Comparison of ENCODE assay signal across 2 cellular contexts in the genomic region with DNA sequence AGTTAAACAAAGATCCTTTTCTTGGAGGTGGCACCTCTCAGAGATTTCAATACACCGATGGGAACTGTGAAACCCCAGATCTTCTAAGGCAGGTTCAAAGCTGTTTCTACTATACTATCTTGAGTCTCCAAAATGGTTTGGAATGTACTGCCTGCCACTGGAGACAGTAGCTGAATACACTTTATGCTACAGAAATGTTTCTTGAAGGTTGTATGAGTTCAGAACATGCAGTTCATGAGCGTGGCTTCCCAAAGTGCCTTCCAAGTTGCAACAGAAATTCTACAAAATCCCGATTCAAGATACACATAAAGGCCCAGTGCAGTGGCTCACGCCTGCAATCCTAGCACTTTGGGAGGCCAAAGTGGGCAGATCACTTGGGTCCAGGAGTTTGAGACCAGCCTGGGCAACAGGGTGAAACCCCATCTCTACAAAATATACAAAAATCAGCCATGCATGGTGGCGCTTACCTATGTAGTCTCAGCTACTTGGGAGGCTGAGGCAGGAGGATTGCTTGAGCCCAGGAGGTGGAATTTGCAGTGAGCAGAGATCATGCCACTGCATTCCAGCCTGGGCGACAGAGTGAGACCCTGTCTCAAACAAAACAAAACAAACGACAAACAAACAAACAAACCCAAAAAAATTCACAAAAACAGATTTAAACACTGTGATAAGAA.
TF ChIP-seq lines count a peak whose summit lies in the region.

No MANE protein-coding gene starts in this region.

TF ChIP-seq in A549, 52 proteins besides CTCF, POLR2A, EP300 and RAD21 (continued from another document):
- TF ChIP-seq, protein P1, sequence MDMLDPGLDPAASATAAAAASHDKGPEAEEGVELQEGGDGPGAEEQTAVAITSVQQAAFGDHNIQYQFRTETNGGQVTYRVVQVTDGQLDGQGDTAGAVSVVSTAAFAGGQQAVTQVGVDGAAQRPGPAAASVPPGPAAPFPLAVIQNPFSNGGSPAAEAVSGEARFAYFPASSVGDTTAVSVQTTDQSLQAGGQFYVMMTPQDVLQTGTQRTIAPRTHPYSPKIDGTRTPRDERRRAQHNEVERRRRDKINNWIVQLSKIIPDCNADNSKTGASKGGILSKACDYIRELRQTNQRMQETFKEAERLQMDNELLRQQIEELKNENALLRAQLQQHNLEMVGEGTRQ (IDR thresholded peaks at IDR 0.05) = no peak
- no peak for TF ChIP-seq JUNB (IDR thresholded peaks at IDR 0.05)
- TF ChIP-seq TFCP2L1 (CRISPR knock-in tag; IDR thresholded peaks at IDR 0.05) = no peak
- no peak for TF ChIP-seq KDM1A (IDR thresholded peaks at IDR 0.05; ENCODE audit: low read depth)
- no peak for TF ChIP-seq ZNF302 (CRISPR knock-in tag; IDR thresholded peaks at IDR 0.05)
- no peak for TF ChIP-seq HDAC2 (IDR thresholded peaks at IDR 0.05)
- TF ChIP-seq RCOR1 (IDR thresholded peaks at IDR 0.05; ENCODE audit: low read depth, low read length) = no peak
- TF ChIP-seq, protein P2, sequence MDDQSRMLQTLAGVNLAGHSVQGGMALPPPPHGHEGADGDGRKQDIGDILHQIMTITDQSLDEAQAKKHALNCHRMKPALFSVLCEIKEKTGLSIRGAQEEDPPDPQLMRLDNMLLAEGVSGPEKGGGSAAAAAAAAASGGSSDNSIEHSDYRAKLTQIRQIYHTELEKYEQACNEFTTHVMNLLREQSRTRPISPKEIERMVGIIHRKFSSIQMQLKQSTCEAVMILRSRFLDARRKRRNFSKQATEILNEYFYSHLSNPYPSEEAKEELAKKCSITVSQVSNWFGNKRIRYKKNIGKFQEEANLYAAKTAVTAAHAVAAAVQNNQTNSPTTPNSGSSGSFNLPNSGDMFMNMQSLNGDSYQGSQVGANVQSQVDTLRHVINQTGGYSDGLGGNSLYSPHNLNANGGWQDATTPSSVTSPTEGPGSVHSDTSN (IDR thresholded peaks at IDR 0.05) = no peak
- no peak for TF ChIP-seq CBX8 (IDR thresholded peaks at IDR 0.05)

TF ChIP-seq in WTC11, 78 proteins besides CTCF, POLR2A, EP300 and RAD21 (continued from another document):
- TF ChIP-seq, protein P3, sequence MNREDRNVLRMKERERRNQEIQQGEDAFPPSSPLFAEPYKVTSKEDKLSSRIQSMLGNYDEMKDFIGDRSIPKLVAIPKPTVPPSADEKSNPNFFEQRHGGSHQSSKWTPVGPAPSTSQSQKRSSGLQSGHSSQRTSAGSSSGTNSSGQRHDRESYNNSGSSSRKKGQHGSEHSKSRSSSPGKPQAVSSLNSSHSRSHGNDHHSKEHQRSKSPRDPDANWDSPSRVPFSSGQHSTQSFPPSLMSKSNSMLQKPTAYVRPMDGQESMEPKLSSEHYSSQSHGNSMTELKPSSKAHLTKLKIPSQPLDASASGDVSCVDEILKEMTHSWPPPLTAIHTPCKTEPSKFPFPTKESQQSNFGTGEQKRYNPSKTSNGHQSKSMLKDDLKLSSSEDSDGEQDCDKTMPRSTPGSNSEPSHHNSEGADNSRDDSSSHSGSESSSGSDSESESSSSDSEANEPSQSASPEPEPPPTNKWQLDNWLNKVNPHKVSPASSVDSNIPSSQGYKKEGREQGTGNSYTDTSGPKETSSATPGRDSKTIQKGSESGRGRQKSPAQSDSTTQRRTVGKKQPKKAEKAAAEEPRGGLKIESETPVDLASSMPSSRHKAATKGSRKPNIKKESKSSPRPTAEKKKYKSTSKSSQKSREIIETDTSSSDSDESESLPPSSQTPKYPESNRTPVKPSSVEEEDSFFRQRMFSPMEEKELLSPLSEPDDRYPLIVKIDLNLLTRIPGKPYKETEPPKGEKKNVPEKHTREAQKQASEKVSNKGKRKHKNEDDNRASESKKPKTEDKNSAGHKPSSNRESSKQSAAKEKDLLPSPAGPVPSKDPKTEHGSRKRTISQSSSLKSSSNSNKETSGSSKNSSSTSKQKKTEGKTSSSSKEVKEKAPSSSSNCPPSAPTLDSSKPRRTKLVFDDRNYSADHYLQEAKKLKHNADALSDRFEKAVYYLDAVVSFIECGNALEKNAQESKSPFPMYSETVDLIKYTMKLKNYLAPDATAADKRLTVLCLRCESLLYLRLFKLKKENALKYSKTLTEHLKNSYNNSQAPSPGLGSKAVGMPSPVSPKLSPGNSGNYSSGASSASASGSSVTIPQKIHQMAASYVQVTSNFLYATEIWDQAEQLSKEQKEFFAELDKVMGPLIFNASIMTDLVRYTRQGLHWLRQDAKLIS (CRISPR knock-in tag; IDR thresholded peaks at IDR 0.05; ENCODE audit: borderline replicate concordance) = no peak
- TF ChIP-seq SMAD3 (CRISPR knock-in tag; IDR thresholded peaks at IDR 0.05; ENCODE audit: borderline replicate concordance) (no peak), NFYB (CRISPR knock-in tag; conservative IDR thresholded peaks at IDR 0.05; ENCODE audit: low read depth) (no peak), MYBL2 (CRISPR knock-in tag; IDR thresholded peaks at IDR 0.05) (no peak), GABPB1 (CRISPR knock-in tag; IDR thresholded peaks at IDR 0.05) (no peak)
- TF ChIP-seq, protein P4, sequence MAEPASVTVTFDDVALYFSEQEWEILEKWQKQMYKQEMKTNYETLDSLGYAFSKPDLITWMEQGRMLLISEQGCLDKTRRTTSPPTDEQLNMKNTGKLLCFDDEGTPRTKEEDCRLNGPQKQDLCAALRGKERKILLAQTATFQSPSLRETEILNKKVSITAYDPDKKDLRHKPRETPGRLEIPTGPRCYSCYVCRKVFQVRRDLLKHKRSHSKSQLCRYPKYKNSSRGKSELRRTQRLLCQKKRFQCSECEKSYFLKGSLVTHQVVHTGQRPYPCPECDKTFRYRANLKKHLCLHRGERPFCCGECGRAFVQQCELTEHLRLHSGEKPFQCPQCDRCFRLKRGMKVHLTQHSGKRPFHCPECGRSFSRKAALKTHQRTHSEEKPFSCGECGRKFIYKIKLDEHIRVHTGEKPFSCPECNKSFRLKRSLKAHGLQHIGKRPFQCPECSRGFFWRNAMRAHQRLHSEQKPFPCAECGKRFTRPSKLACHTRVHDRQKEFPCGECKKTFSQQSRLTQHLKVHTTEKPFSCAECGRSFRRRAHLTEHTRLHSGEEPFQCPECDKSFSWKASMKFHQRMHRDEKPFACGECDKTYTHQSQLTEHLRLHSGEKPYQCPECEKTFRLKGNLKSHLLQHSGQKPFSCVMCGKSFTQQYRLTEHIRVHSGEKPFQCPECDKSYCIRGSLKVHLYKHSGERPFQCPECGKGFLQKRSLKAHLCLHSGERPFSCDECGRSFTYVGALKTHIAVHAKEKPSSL (CRISPR knock-in tag; conservative IDR thresholded peaks at IDR 0.05) = no peak
- TF ChIP-seq, protein P5, sequence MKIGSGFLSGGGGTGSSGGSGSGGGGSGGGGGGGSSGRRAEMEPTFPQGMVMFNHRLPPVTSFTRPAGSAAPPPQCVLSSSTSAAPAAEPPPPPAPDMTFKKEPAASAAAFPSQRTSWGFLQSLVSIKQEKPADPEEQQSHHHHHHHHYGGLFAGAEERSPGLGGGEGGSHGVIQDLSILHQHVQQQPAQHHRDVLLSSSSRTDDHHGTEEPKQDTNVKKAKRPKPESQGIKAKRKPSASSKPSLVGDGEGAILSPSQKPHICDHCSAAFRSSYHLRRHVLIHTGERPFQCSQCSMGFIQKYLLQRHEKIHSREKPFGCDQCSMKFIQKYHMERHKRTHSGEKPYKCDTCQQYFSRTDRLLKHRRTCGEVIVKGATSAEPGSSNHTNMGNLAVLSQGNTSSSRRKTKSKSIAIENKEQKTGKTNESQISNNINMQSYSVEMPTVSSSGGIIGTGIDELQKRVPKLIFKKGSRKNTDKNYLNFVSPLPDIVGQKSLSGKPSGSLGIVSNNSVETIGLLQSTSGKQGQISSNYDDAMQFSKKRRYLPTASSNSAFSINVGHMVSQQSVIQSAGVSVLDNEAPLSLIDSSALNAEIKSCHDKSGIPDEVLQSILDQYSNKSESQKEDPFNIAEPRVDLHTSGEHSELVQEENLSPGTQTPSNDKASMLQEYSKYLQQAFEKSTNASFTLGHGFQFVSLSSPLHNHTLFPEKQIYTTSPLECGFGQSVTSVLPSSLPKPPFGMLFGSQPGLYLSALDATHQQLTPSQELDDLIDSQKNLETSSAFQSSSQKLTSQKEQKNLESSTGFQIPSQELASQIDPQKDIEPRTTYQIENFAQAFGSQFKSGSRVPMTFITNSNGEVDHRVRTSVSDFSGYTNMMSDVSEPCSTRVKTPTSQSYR (CRISPR knock-in tag; IDR thresholded peaks at IDR 0.05) = no peak
